ENCODE assay signal across 23 cellular contexts in genomic region chr9:119318371-119318770, GRCh38. TPM values are rescaled to one million over a fixed set of nuclear protein-coding genes. Genes with fewer than 3 reads are reported as not detected.
A peak's percentile ranks its signal among the peaks of the same experiment; 100 is the strongest.
DNase-seq lines count a peak whose midpoint lies in the region; ATAC-seq and TF ChIP-seq lines count a peak whose summit lies in the region.
"Had no signal": no experiment of that assay in that cellular context is flagged by ENCODE, and none has a peak within 500 bp of the region (broad histone marks: within the 10 kb centered on the region; RNA-seq: fewer than 3 reads in every experiment).

No MANE protein-coding gene starts in this region.

- no peak for TF ChIP-seq POLR2A in prostate gland (IDR thresholded peaks at IDR 0.05)

- H3K4me1 ChIP-seq in prostate gland (replicated peaks), result no peaks in the 10 kb centered on the region
- H3K4me1 ChIP-seq: psoas muscle, spleen, stomach had no signal

- no peak for ATAC-seq in GM21723 (IDR thresholded peaks at IDR 0.05; ENCODE audit: unreplicated experiment)
- ATAC-seq: psoas muscle had no signal

- TF ChIP-seq CTCF in MCF 10A (IDR thresholded peaks at IDR 0.05; ENCODE audit: unreplicated experiment) (no peak), prostate gland (IDR thresholded peaks at IDR 0.05) (no peak)

- H3K36me3 Mint-ChIP-seq in MCF 10A (ENCODE audit: insufficient read depth, unreplicated experiment), result peaks cover 7% of the 10 kb centered on the region
- H3K36me3 Mint-ChIP-seq: activated naive CD8-positive, alpha-beta T cell; memory B cell had no signal

- H3K4me3 ChIP-seq in prostate gland, result no peak overlapping the region
- H3K4me3 ChIP-seq: coronary artery, psoas muscle, spleen, stomach had no signal

- no peak overlapping the region for H3K4me3 Mint-ChIP-seq in MCF 10A (ENCODE audit: unreplicated experiment)
- H3K4me3 Mint-ChIP-seq: activated naive CD8-positive, alpha-beta T cell; memory B cell; type B pancreatic cell had no signal

- H3K27me3 ChIP-seq in prostate gland (replicated peaks; ENCODE audit: insufficient read depth), result no peaks in the 10 kb centered on the region
- H3K27me3 ChIP-seq: spleen, stomach had no signal

- no peaks in the 10 kb centered on the region for H3K9me3 ChIP-seq in prostate gland
- H3K9me3 ChIP-seq: psoas muscle had no signal

- no peaks in the 10 kb centered on the region for H3K4me1 Mint-ChIP-seq in MCF 10A (ENCODE audit: insufficient read depth, unreplicated experiment)
- H3K4me1 Mint-ChIP-seq: memory B cell had no signal

- WGBS in prostate gland, result 18% methylated on average over 4 of the region's 4 CpGs

- H3K27me3 Mint-ChIP-seq in MCF 10A (ENCODE audit: insufficient read depth, unreplicated experiment), result no peaks in the 10 kb centered on the region
- H3K27me3 Mint-ChIP-seq: type B pancreatic cell had no signal

- POLR2A ChIA-PET in MCF 10A (lab: Yijun Ruan, JAX), result no interaction called here

- intact Hi-C loops in MCF 10A (cut with micrococcal nuclease), result no loop called here
- intact Hi-C loops in head of caudate nucleus (cut with DNase I), result no loop called here
- intact Hi-C loops in prostate gland (cut with DNase I), result no loop called here

- no peak overlapping the region for H3K27ac Mint-ChIP-seq in MCF 10A (ENCODE audit: low read depth, unreplicated experiment)
- H3K27ac Mint-ChIP-seq: activated naive CD8-positive, alpha-beta T cell; memory B cell; type B pancreatic cell had no signal

- H3K36me3 ChIP-seq in prostate gland, result no peaks in the 10 kb centered on the region
- H3K36me3 ChIP-seq: spleen, stomach had no signal

- H3K27ac ChIP-seq in prostate gland, result no peak overlapping the region
- H3K27ac ChIP-seq: 22Rv1, coronary artery, psoas muscle, spleen, stomach had no signal

- H3K9me3 Mint-ChIP-seq in MCF 10A (ENCODE audit: unreplicated experiment), result peaks cover 39% of the 10 kb centered on the region
- H3K9me3 Mint-ChIP-seq: memory B cell, type B pancreatic cell had no signal

- no TSS peak for BruUV-seq in MCF 10A (replicated peaks; lab: Mats Ljungman, UMichigan)

- CTCF ChIA-PET in MCF 10A (lab: Yijun Ruan, JAX), result interaction anchor here (0.7 to 1.7 kb wide), 4 partner anchors 9 to 53 kb away, joined by 3 to 6 read pairs (median 3); no protein-coding TSS in a partner anchor

- DNase-seq in NCI-H1694 treated with DMSO at 0.1 percent for 48 hours (lab: John Stamatoyannopoulos, UW), result peak; percentile 1
- no peak for DNase-seq in NCI-H1694 (lab: John Stamatoyannopoulos, UW)
- DNase-seq in MCF 10A (ENCODE audit: unreplicated experiment), result peak; percentile 41
- DNase-seq in head of caudate nucleus, result peak in 32 of 42 donors; percentile 6 to 77 (median 52)
- DNase-seq in prostate gland (ENCODE audit: low spot score), result peak; percentile 40
- no peak for DNase-seq in retina
- no peak for DNase-seq in stimulated activated CD4-positive, alpha-beta T cell treated with anti-CD3 and anti-CD28 coated beads, Interleukin-4, amount 100 ng/mL, for 24 hours
- DNase-seq: activated CD4-positive, alpha-beta T cell treated with anti-CD3 and anti-CD28 coated beads for 1 hour; DMS79 treated with DMSO at 0.1 percent for 48 hours; KBM-7; NCI-H187; NCI-H446 treated with DMSO at 0.1 percent for 48 hours; psoas muscle; spleen; stomach; SW 1271 had no signal

RNA-seq across cellular contexts. Expression of gene BRINP1, which starts 50.9 kb away (rescaled TPM):
- not detected in 2 replicates for total RNA-seq in MCF 10A (2022)
- total RNA-seq in prostate gland, result 1 to 10 TPM in 1 of 2 donors, under 1 TPM in 1; 0.96 to 8.8 TPM
- total RNA-seq: endothelial cell of umbilical vein had no signal

Comparison
In these comparisons a context has a peak if more than half of its experiments do, and no peak if none do; other contexts are left out.
1. DNase-seq: peak in NCI-H1694 treated with DMSO at 0.1 percent for 48 hours (single experiment), MCF 10A (single experiment), head of caudate nucleus (32 of 42) and prostate gland (single experiment); none in NCI-H1694 (single experiment), retina (single experiment) and stimulated activated CD4-positive, alpha-beta T cell treated with anti-CD3 and anti-CD28 coated beads, Interleukin-4, amount 100 ng/mL, for 24 hours (single experiment).